ENCODE assay signal across 8 cellular contexts in genomic region chr10:13787015-13787421, GRCh38.
DNase-seq lines count a peak whose midpoint lies in the region; ATAC-seq, FAIRE-seq and TF ChIP-seq lines count a peak whose summit lies in the region.

No MANE protein-coding gene starts in this region.

- ATAC-seq in GM19025 (IDR thresholded peaks at IDR 0.05; ENCODE audit: low read depth, unreplicated experiment) = peak; percentile 67
- peak; percentile 72 for ATAC-seq in HG03108 (IDR thresholded peaks at IDR 0.05; ENCODE audit: unreplicated experiment)

- H3K27me3 Mint-ChIP-seq in endodermal cell (ENCODE audit: insufficient read depth) = no peaks in the 10 kb centered on the region

- DNase-seq in activated CD4-positive, alpha-beta T cell treated with anti-CD3 and anti-CD28 coated beads, Interleukin-2, amount 50 U/mL, for 1 hour = peak; percentile 75
- no peak for DNase-seq in endodermal cell
- DNase-seq in stimulated activated CD4-positive, alpha-beta T cell treated with anti-CD3 and anti-CD28 coated beads, Interleukin-12 subunit alpha, Interleukin-12 subunit beta, amount 100 ng/mL, for 4 hours = peak; percentile 55
- no peak for DNase-seq in frontal cortex (ENCODE audit: low spot score in 2 of 2)
- DNase-seq in LoVo (ENCODE audit: low spot score) = no peak
- no peak for DNase-seq in SW480 (ENCODE audit: low spot score)

- no peaks in the 10 kb centered on the region for H3K9me3 ChIP-seq in endodermal cell (ENCODE audit: control insufficient read depth, low read length)

- WGBS in endodermal cell (ENCODE audit: insufficient coverage in 1 of 2, insufficient read length in 1 of 2), 2 experiments = 68 to 77% methylated on average over 2 to 11 of the region's 11 CpGs

- no peak overlapping the region for H3K4me3 Mint-ChIP-seq in endodermal cell

- H3K36me3 Mint-ChIP-seq in endodermal cell (ENCODE audit: low read depth) = no peaks in the 10 kb centered on the region

- H3K9ac ChIP-seq in endodermal cell (ENCODE audit: extremely low read depth, low read length, poor library complexity, severe bottlenecking) = no peak overlapping the region

- H3K36me3 ChIP-seq in endodermal cell (ENCODE audit: control insufficient read depth, insufficient read depth, low read length) = no peaks in the 10 kb centered on the region

- no peaks in the 10 kb centered on the region for H3K4me1 ChIP-seq in endodermal cell (ENCODE audit: control insufficient read depth, insufficient read depth, low read length)

- no peaks in the 10 kb centered on the region for H3K4me1 Mint-ChIP-seq in endodermal cell

- H3K4me3 ChIP-seq in endodermal cell (ENCODE audit: low read length) = no peak overlapping the region

- peak overlapping the region; percentile 90 for H3K27ac ChIP-seq in endodermal cell (ENCODE audit: low read depth, low read length)

- H3K27me3 ChIP-seq in endodermal cell (ENCODE audit: control insufficient read depth, insufficient read depth, low read length, poor library complexity, severe bottlenecking) = no peaks in the 10 kb centered on the region

- no peak overlapping the region for H3K27ac Mint-ChIP-seq in endodermal cell

- no peak for FAIRE-seq in frontal cortex (lab: Jason Lieb, UNC)

- H3K9me3 Mint-ChIP-seq in endodermal cell = no peaks in the 10 kb centered on the region

- no peak for TF ChIP-seq CTCF in endodermal cell (conservative IDR thresholded peaks at IDR 0.05)

Comparison
In these comparisons a context has a peak if more than half of its experiments do, and no peak if none do; other contexts are left out.
1. DNase-seq: peak in activated CD4-positive, alpha-beta T cell treated with anti-CD3 and anti-CD28 coated beads, Interleukin-2, amount 50 U/mL, for 1 hour (single experiment) and stimulated activated CD4-positive, alpha-beta T cell treated with anti-CD3 and anti-CD28 coated beads, Interleukin-12 subunit alpha, Interleukin-12 subunit beta, amount 100 ng/mL, for 4 hours (single experiment); none in endodermal cell (single experiment), frontal cortex (0 of 2), LoVo (single experiment) and SW480 (single experiment).